In the genomic region with DNA sequence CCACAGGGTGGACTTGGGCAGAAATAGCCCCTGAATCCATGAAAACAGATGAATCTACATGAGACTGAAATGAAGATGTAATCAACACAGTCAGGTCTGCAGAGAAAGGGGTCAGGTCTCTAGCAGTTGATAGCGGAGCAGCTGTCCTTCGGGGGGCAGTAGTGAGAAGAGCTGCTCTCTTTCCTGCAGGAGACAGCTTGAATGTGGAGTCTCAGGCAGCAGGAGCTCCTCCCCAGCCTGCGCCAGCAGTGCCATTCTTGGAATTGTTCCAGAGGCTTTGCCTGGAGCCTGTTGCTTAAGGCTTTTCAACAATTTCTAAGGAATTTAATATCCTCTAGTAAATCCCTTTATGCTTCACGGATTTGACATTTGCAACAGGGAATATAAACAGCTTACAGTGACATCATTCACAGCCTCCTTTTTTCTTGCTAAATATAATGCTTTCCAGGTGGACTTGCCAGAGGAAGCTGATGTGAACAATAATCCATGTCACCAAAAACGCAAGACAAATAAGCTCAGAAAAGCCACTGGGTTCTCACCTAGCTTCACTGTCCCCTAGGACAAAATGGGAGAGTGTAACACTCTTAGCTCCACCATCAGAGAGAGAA, we compare ENCODE assay signal across 8 cellular contexts.
DNase-seq lines count a peak whose midpoint lies in the region; ATAC-seq and TF ChIP-seq lines count a peak whose summit lies in the region.
"Not testable (repeated sequence)": the region's sequence is repeated elsewhere in the genome, so short reads cannot be mapped to it uniquely, and the experiment has no call there.

No MANE protein-coding gene starts in this region.

- H2BK12ac ChIP-seq in H9 (ENCODE audit: insufficient read length, low read depth, low read length), result not testable (repeated sequence)

- H3K4ac ChIP-seq in H9 (ENCODE audit: low read depth, low read length), result not testable (repeated sequence)

- H2BK120ac ChIP-seq in H9 (ENCODE audit: low read depth, low read length, poor library complexity, severe bottlenecking), result not testable (repeated sequence)

- not testable (repeated sequence) for H3T11ph ChIP-seq in H9 (ENCODE audit: low read length)

- not testable (repeated sequence) for H3K4me2 ChIP-seq in H9 (ENCODE audit: insufficient read depth, insufficient read length, low read length)

- intact Hi-C loops in A673 (cut with micrococcal nuclease; ENCODE audit: unreplicated experiment); right cardiac atrium (cut with DNase I): not testable (repeated sequence)

- H3K18ac ChIP-seq in H9 (ENCODE audit: insufficient read length, low read depth, low read length), result not testable (repeated sequence)

- not testable (repeated sequence) for H3K36me3 ChIP-seq in A673 (ENCODE audit: insufficient read depth, low read length, poor library complexity, severe bottlenecking); WERI-Rb-1

- ATAC-seq in right cardiac atrium, result not testable (repeated sequence)

- H3K36me3 Mint-ChIP-seq in H9 (ENCODE audit: insufficient read depth in 1 of 3, low read depth in 3 of 3); progenitor cell of endocrine pancreas (ENCODE audit: insufficient read depth): not testable (repeated sequence)

- not testable (repeated sequence) for H3K14ac ChIP-seq in H9 (ENCODE audit: insufficient read depth, low read length)

- H2BK5ac ChIP-seq in H9 (ENCODE audit: insufficient read length, low read length), result not testable (repeated sequence)

- TF ChIP-seq CTCF in A673 (conservative IDR thresholded peaks at IDR 0.05; ENCODE audit: low read depth, low read length) (peak; percentile 43), H9 (conservative IDR thresholded peaks at IDR 0.05) (peak; percentile 36; the same call in 1 of the 3 replicates), WERI-Rb-1 (IDR thresholded peaks at IDR 0.05; ENCODE audit: low read depth, low read length) (0 out of 2 replicates have a peak, but pooled peaks have one; percentile 7), progenitor cell of endocrine pancreas (IDR thresholded peaks at IDR 0.05; ENCODE audit: unreplicated experiment) (peak; percentile 36)

- not testable (repeated sequence) for H3K4me3 Mint-ChIP-seq in H9; progenitor cell of endocrine pancreas (ENCODE audit: low read depth)

- DNase-seq in A673 (ENCODE audit: low spot score), result peak; percentile 47
- peak; percentile 30 for DNase-seq in GDM1 (lab: John Stamatoyannopoulos, UW)
- DNase-seq in H9; WERI-Rb-1; progenitor cell of endocrine pancreas (ENCODE audit: low spot score, unreplicated experiment): not testable (repeated sequence)
- peak; percentile 59 for DNase-seq in NAMALWA (ENCODE audit: low spot score)
- peak; percentile 0 for DNase-seq in RKO (ENCODE audit: low spot score)
- peak in 2 of 3 donors; percentile 48 to 53 for DNase-seq in right cardiac atrium

- H3K9me3 Mint-ChIP-seq in H9, result peaks cover 19 to 20% of the 10 kb centered on the region in 2 experiments
- H3K9me3 Mint-ChIP-seq in progenitor cell of endocrine pancreas (ENCODE audit: low read depth), result not testable (repeated sequence)

- H3K27ac Mint-ChIP-seq in H9, progenitor cell of endocrine pancreas: not testable (repeated sequence)

- not testable (repeated sequence) for BruUV-seq in A673 (replicated peaks; lab: Mats Ljungman, UMichigan)

- not testable (repeated sequence) for H3K23me2 ChIP-seq in H9 (ENCODE audit: insufficient read length, low read depth, low read length, poor library complexity, severe bottlenecking)

- H2AFZ ChIP-seq in H9 (ENCODE audit: low read length), result not testable (repeated sequence)

- H3K27ac ChIP-seq in A673 (ENCODE audit: low read depth, low read length, poor library complexity, severe bottlenecking); H9 (ENCODE audit: insufficient read length, low read depth, low read length); WERI-Rb-1; right cardiac atrium (ENCODE audit: low read length): not testable (repeated sequence)

- not testable (repeated sequence) for H3K56ac ChIP-seq in H9 (ENCODE audit: insufficient read length, low read depth, low read length)

- POLR2A ChIA-PET in A673 (lab: Charles Lee; ENCODE audit: low non-redundant PET), result not testable (repeated sequence)

- not testable (repeated sequence) for H3K27me3 Mint-ChIP-seq in H9 (ENCODE audit: low read depth); progenitor cell of endocrine pancreas

- H4K20me1 ChIP-seq in H9 (ENCODE audit: control insufficient read depth, insufficient read depth, insufficient read length), result not testable (repeated sequence)

- H3K9me3 ChIP-seq in A673 (ENCODE audit: low read depth, low read length, poor library complexity, severe bottlenecking); H9 (ENCODE audit: control insufficient read depth, low read depth, low read length); WERI-Rb-1 (ENCODE audit: severe bottlenecking); right cardiac atrium (ENCODE audit: control insufficient read depth, low read length): not testable (repeated sequence)

- not testable (repeated sequence) for H3K4me1 Mint-ChIP-seq in H9; progenitor cell of endocrine pancreas (ENCODE audit: low read depth)

- not testable (repeated sequence) for H2BK15ac ChIP-seq in H9 (ENCODE audit: low read depth, low read length)

- H3K27me3 ChIP-seq in A673 (replicated peaks; ENCODE audit: insufficient read depth, low read depth, low read length, poor library complexity); H9 (ENCODE audit: insufficient read depth, low read length); WERI-Rb-1 (ENCODE audit: insufficient read depth, low read depth, severe bottlenecking); right cardiac atrium (ENCODE audit: control insufficient read depth, insufficient read depth): not testable (repeated sequence)

- not testable (repeated sequence) for H2AK5ac ChIP-seq in H9 (ENCODE audit: insufficient read length, low read length)

- H3K79me1 ChIP-seq in H9 (ENCODE audit: insufficient read depth, low read depth, low read length, poor library complexity, severe bottlenecking), result not testable (repeated sequence)

- not testable (repeated sequence) for H3K4me3 ChIP-seq in A673 (ENCODE audit: low read depth, low read length, poor library complexity, severe bottlenecking); WERI-Rb-1 (ENCODE audit: low read depth, low read length); right cardiac atrium (ENCODE audit: low read length)

- H3K79me2 ChIP-seq in H9 (ENCODE audit: insufficient read depth, low read length), result not testable (repeated sequence)

- WGBS in H9 (ENCODE audit: extremely low coverage, insufficient read length, low lambda C conversion rate), result no CpG with 5 or more reads among the region's 5 CpGs
- 18% methylated on average over 5 of the region's 5 CpGs for WGBS in right cardiac atrium

- H3K23ac ChIP-seq in H9 (ENCODE audit: insufficient read length, low read depth, low read length), result not testable (repeated sequence)

- not testable (repeated sequence) for H4K91ac ChIP-seq in H9 (ENCODE audit: insufficient read length, low read depth, low read length)

- not testable (repeated sequence) for H4K5ac ChIP-seq in H9 (ENCODE audit: insufficient read length, low read depth, low read length)

- not testable (repeated sequence) for H4K8ac ChIP-seq in H9 (replicated peaks; ENCODE audit: insufficient read length, low read depth, low read length)

- H3K4me1 ChIP-seq in A673 (ENCODE audit: insufficient read depth, low read length, poor library complexity, severe bottlenecking); H9 (ENCODE audit: insufficient read depth, low read length); right cardiac atrium (ENCODE audit: control insufficient read depth, insufficient read depth, low read length): not testable (repeated sequence)

- not testable (repeated sequence) for H3K9ac ChIP-seq in H9 (ENCODE audit: extremely low read depth, insufficient read length, low read length)

- CTCF ChIA-PET in A673 (lab: Charles Lee), result not testable (repeated sequence)

- H2BK20ac ChIP-seq in H9 (ENCODE audit: low read depth, low read length, poor library complexity, severe bottlenecking), result not testable (repeated sequence)
